In the genomic region with DNA sequence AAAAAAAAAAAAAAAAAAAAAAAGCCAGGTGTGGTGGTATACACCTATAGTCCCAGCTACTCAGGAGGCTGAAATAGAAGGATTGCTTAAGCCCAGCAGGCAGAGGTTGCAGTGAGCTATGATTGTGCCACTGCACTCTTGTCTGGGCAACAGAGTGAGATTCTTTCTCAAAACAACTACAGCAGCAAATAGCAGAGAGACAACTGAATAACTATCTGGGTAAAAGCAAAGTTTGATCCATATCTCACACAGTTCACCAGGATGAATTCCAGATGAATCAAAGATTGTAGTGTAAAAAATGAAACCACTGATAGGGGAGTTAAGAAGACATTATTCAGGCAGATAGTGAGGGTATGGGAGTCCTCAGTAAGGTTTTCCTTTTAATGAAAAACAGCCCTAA, we compare ENCODE assay signal across 8 cellular contexts.
"Had no signal": no experiment of that assay in that cellular context is flagged by ENCODE, and none has a peak within 500 bp of the region (broad histone marks: within the 10 kb centered on the region; RNA-seq: fewer than 3 reads in every experiment).

No MANE protein-coding gene starts in this region.

- H3K27ac ChIP-seq: GM23248 had no signal

- H3K4me3 ChIP-seq: GM23248 had no signal

- H2AFZ ChIP-seq: GM23248 had no signal

- FAIRE-seq: H1, H54, HTR-8/SVneo had no signal

- H3K9ac ChIP-seq: GM23248 had no signal

- H3K4me3 Mint-ChIP-seq: H9 had no signal

- DNase-seq: GM23248, H9, HCEC 1CT, IMR-90, KBM-7 had no signal
